Comparison of ENCODE assay signal across 1 cellular context in the genomic region with DNA sequence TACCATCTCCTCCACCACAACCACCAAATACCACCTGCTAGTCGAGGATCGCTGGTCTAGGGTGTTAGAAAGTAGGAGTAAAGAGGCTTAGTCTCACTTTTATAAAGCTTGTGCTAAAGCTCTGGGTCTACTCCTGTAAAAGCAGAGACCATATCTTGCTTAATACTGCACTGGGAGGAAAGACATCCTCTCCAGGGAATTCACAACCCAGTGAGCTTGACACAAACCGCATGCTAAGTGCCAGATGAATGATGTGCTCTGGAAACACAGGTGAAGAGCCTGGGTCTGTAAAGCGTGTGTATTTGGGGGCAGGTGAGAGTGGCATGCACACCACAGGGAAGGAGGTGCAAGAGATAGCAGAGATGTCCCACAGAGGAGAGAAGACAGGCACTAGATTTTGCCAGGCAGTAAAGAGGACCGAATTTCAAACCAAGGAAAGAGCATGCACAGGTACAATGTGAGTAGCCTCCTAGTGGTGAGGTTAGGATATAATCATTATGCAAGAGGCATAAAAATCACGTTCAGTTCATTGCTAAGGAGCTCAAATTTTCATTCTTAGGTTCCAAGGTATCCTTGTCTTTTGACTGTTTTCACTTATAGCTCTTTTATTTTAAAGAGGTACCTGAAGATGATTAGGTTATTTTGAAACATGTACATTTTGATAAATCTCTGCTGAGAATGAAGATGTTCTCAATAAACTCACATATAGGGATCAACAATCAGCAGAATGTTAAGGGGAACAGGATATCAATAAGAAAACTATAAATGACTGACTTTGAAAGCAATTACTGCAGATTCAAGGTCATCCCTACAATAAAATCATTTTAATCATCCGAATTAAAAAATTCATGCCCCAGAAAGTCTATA.
A peak's percentile ranks its signal among the peaks of the same experiment; 100 is the strongest.
TF ChIP-seq lines count a peak whose summit lies in the region.

No MANE protein-coding gene starts in this region.

TF ChIP-seq in GM12878, 131 proteins besides CTCF, POLR2A, EP300 and RAD21 (continued from another document):
- TF ChIP-seq GATAD2B (conservative IDR thresholded peaks at IDR 0.05; ENCODE audit: low read depth) (no peak), SIX5 (IDR thresholded peaks at IDR 0.05; ENCODE audit: low read depth, low read length, severe bottlenecking) (no peak), EED (IDR thresholded peaks at IDR 0.05; ENCODE audit: low read depth) (no peak), MEF2B (IDR thresholded peaks at IDR 0.05; ENCODE audit: partially characterized antibody, poor library complexity, severe bottlenecking) (peak; percentile 74), PBX3 (IDR thresholded peaks at IDR 0.05; ENCODE audit: insufficient replicate concordance, low read depth, low read length) (no peak), ATF7 (IDR thresholded peaks at IDR 0.05; ENCODE audit: low read depth) (no peak), SMARCA5 (IDR thresholded peaks at IDR 0.05) (no peak), CREM (IDR thresholded peaks at IDR 0.05; ENCODE audit: low read depth) (0 out of 2 replicates have a peak, but pooled peaks have one; percentile 24), IKZF1 (conservative IDR thresholded peaks at IDR 0.05) (no peak), NBN (IDR thresholded peaks at IDR 0.05) (0 out of 2 replicates have a peak, but pooled peaks have one; percentile 48), SREBF1 (IDR thresholded peaks at IDR 0.05; ENCODE audit: low read length) (no peak), YBX1 (IDR thresholded peaks at IDR 0.05) (no peak), TBL1XR1 (IDR thresholded peaks at IDR 0.05; ENCODE audit: low read depth, low read length) (no peak), BHLHE40 (IDR thresholded peaks at IDR 0.05; ENCODE audit: borderline replicate concordance in 1 of 2, low read depth in 2 of 2, low read length in 1 of 2) (peak in 1 of 2 experiments; percentile 12; a peak in 1 of 4 replicates), ATF2 (IDR thresholded peaks at IDR 0.05; ENCODE audit: low read length) (no peak), PKNOX1 (IDR thresholded peaks at IDR 0.05) (peak; percentile 29; the same call in 1 of the 2 replicates), USF2 (IDR thresholded peaks at IDR 0.05; ENCODE audit: borderline replicate concordance, low read depth, low read length) (no peak), ELK1 (IDR thresholded peaks at IDR 0.05; ENCODE audit: low read depth, low read length) (no peak), SMC3 (IDR thresholded peaks at IDR 0.05; ENCODE audit: borderline replicate concordance, low read length) (peak; percentile 25; the same call in 1 of the 2 replicates), RUNX3 (IDR thresholded peaks at IDR 0.05; ENCODE audit: low read length) (peak; percentile 59; the same call in 1 of the 2 replicates)
- TF ChIP-seq, protein P1, sequence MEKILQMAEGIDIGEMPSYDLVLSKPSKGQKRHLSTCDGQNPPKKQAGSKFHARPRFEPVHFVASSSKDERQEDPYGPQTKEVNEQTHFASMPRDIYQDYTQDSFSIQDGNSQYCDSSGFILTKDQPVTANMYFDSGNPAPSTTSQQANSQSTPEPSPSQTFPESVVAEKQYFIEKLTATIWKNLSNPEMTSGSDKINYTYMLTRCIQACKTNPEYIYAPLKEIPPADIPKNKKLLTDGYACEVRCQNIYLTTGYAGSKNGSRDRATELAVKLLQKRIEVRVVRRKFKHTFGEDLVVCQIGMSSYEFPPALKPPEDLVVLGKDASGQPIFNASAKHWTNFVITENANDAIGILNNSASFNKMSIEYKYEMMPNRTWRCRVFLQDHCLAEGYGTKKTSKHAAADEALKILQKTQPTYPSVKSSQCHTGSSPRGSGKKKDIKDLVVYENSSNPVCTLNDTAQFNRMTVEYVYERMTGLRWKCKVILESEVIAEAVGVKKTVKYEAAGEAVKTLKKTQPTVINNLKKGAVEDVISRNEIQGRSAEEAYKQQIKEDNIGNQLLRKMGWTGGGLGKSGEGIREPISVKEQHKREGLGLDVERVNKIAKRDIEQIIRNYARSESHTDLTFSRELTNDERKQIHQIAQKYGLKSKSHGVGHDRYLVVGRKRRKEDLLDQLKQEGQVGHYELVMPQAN (conservative IDR thresholded peaks at IDR 0.05): no peak
